ENCODE assay signal across 1 cellular context in the genomic region with DNA sequence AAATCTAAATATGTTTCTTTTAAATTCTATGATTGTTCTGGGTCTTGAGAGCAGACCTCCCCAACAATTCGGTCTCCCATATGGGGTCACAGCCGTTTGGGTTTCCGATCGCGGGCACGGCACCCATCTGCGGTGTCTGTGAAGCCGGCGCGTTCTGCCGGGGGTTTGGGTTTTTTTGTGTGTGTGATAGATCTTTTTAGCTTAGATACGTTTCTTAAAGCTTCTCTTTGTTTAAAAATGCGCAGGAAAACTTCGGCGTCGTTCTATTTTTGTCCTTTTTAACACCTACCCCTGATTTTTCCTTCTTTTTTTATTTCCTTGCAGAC.
TF ChIP-seq lines count a peak whose summit lies in the region.

No MANE protein-coding gene starts in this region.

TF ChIP-seq in IMR-90, 13 proteins besides CTCF, POLR2A, EP300 and RAD21:
- TF ChIP-seq MXI1 (IDR thresholded peaks at IDR 0.05; ENCODE audit: borderline replicate concordance, low read depth, low read length) (no peak), BHLHE40 (IDR thresholded peaks at IDR 0.05; ENCODE audit: low read depth, low read length) (no peak), RCOR1 (IDR thresholded peaks at IDR 0.05; ENCODE audit: insufficient replicate concordance, low read length) (no peak), RFX5 (IDR thresholded peaks at IDR 0.05; ENCODE audit: low read depth, low read length) (no peak), FOS (IDR thresholded peaks at IDR 0.05; ENCODE audit: low read depth, low read length) (no peak), MAFK (IDR thresholded peaks at IDR 0.05; ENCODE audit: low read depth, low read length) (no peak), CEBPB (IDR thresholded peaks at IDR 0.05; ENCODE audit: low read depth, low read length) (no peak), SMC3 (IDR thresholded peaks at IDR 0.05; ENCODE audit: low read depth, low read length) (no peak)
- TF ChIP-seq, protein P1, sequence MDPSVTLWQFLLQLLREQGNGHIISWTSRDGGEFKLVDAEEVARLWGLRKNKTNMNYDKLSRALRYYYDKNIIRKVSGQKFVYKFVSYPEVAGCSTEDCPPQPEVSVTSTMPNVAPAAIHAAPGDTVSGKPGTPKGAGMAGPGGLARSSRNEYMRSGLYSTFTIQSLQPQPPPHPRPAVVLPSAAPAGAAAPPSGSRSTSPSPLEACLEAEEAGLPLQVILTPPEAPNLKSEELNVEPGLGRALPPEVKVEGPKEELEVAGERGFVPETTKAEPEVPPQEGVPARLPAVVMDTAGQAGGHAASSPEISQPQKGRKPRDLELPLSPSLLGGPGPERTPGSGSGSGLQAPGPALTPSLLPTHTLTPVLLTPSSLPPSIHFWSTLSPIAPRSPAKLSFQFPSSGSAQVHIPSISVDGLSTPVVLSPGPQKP (IDR thresholded peaks at IDR 0.05; ENCODE audit: borderline replicate concordance, low read depth, low read length) = no peak
- TF ChIP-seq, protein P2, sequence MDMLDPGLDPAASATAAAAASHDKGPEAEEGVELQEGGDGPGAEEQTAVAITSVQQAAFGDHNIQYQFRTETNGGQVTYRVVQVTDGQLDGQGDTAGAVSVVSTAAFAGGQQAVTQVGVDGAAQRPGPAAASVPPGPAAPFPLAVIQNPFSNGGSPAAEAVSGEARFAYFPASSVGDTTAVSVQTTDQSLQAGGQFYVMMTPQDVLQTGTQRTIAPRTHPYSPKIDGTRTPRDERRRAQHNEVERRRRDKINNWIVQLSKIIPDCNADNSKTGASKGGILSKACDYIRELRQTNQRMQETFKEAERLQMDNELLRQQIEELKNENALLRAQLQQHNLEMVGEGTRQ (IDR thresholded peaks at IDR 0.05; ENCODE audit: low read depth, low read length) = no peak
